In the genomic region with DNA sequence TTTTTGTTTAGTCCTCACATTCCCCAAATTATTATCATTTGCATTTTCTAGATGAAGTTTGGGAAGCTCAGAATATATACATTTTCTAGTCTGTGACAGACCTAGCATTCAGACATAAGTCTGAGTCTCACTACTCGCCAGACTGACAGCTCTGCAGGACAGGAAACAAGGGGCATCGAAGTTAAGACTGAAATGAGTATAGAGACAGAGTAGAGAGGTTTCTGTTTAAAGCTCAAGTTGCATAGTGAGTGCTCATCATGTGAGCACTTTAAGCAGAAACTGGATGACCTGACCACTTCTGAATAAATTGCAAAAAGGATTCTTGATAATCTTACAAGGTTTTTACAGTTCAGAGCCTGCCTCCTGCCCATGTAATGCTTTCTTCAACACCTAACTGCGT, we compare ENCODE assay signal across 8 cellular contexts. TPM values are rescaled to one million over a fixed set of nuclear protein-coding genes. Genes with fewer than 3 reads are reported as not detected.
DNase-seq lines count a peak whose midpoint lies in the region; ATAC-seq and TF ChIP-seq lines count a peak whose summit lies in the region.

No MANE protein-coding gene starts in this region.

- H3K27ac ChIP-seq in WERI-Rb-1 (peak overlapping the region; percentile 9; the same call in 1 of the 2 replicates), hepatocyte (peak overlapping the region; percentile 99)

- TF ChIP-seq CTCF in AG09309 (IDR thresholded peaks at IDR 0.05; ENCODE audit: control insufficient read depth, insufficient read depth, low read depth, low read length, missing control alignments), result no peak
- TF ChIP-seq CTCF in WERI-Rb-1 (IDR thresholded peaks at IDR 0.05; ENCODE audit: low read depth, low read length), result no peak
- no peak for TF ChIP-seq CTCF in hepatocyte (IDR thresholded peaks at IDR 0.05; ENCODE audit: poor library complexity)

- H3K9me3 ChIP-seq in WERI-Rb-1 (ENCODE audit: severe bottlenecking) (no peaks in the 10 kb centered on the region), hepatocyte (ENCODE audit: low read depth) (no peaks in the 10 kb centered on the region)

- peak overlapping the region; percentile 96 for H3K4me3 Mint-ChIP-seq in stimulated activated memory B cell treated with anti-CD40 and anti-IgM and Interleukin-4, amounts not matched to agents 10 μg/mL and 1 μg/mL and 100 μg/mL, for 72 hours

- peak overlapping the region; percentile 100 for H3K27ac Mint-ChIP-seq in stimulated activated memory B cell treated with anti-CD40 and anti-IgM and Interleukin-4, amounts not matched to agents 10 μg/mL and 1 μg/mL and 100 μg/mL, for 72 hours

- H4K20me1 ChIP-seq in hepatocyte (ENCODE audit: insufficient read depth, poor library complexity, severe bottlenecking), result peaks cover 20% of the 10 kb centered on the region

- H3K4me3 ChIP-seq in AG09309 (ENCODE audit: control insufficient read depth, low read depth, low read length) (peak overlapping the region; percentile 100), WERI-Rb-1 (ENCODE audit: low read depth, low read length) (peak overlapping the region; percentile 78), hepatocyte (peak overlapping the region; percentile 79)

- H2AFZ ChIP-seq in hepatocyte, result peak overlapping the region; percentile 73

- DNase-seq in AG09309 (ENCODE audit: low read depth) (no peak), WERI-Rb-1 (no peak), hepatocyte (ENCODE audit: low spot score) (no peak), SKM-1 treated with dmso at 0.1 percent for 144 hours (lab: John Stamatoyannopoulos, UW; ENCODE audit: unreplicated experiment) (no peak), NCI-H187 (lab: John Stamatoyannopoulos, UW) (no peak)

- peaks cover 2% of the 10 kb centered on the region for H3K36me3 ChIP-seq in WERI-Rb-1
- no peaks in the 10 kb centered on the region for H3K36me3 ChIP-seq in hepatocyte (replicated peaks; ENCODE audit: insufficient read depth, low read depth)

- no peaks in the 10 kb centered on the region for H3K9me2 ChIP-seq in hepatocyte (replicated peaks; ENCODE audit: insufficient read depth)

- 19% methylated on average over 3 of the region's 3 CpGs for WGBS in hepatocyte (ENCODE audit: low lambda C conversion rate, missing lambda C conversion rate)

- H3K9me3 Mint-ChIP-seq in stimulated activated memory B cell treated with anti-CD40 and anti-IgM and Interleukin-4, amounts not matched to agents 10 μg/mL and 1 μg/mL and 100 μg/mL, for 72 hours, result no peaks in the 10 kb centered on the region

- H3K4me2 ChIP-seq in hepatocyte, result peak overlapping the region; percentile 77

- peaks cover 16% of the 10 kb centered on the region for H3K4me1 ChIP-seq in hepatocyte (ENCODE audit: insufficient read depth)

- peaks cover 57% of the 10 kb centered on the region for H3K4me1 Mint-ChIP-seq in stimulated activated memory B cell treated with anti-CD40 and anti-IgM and Interleukin-4, amounts not matched to agents 10 μg/mL and 1 μg/mL and 100 μg/mL, for 72 hours

- peaks cover 87% of the 10 kb centered on the region for H3K79me2 ChIP-seq in hepatocyte

- ATAC-seq in GM18867 (IDR thresholded peaks at IDR 0.05; ENCODE audit: unreplicated experiment) (peak; percentile 53), HG03139 (IDR thresholded peaks at IDR 0.05; ENCODE audit: unreplicated experiment) (peak; percentile 34)
- peak; percentile 68 for ATAC-seq in stimulated activated memory B cell treated with anti-CD40 and anti-IgM and Interleukin-4, amounts not matched to agents 10 μg/mL and 1 μg/mL and 100 μg/mL, for 72 hours

- no peaks in the 10 kb centered on the region for H3K27me3 ChIP-seq in WERI-Rb-1 (ENCODE audit: insufficient read depth, low read depth, severe bottlenecking)
- no peaks in the 10 kb centered on the region for H3K27me3 ChIP-seq in hepatocyte

- H3K27me3 Mint-ChIP-seq in stimulated activated memory B cell treated with anti-CD40 and anti-IgM and Interleukin-4, amounts not matched to agents 10 μg/mL and 1 μg/mL and 100 μg/mL, for 72 hours, result no peaks in the 10 kb centered on the region

- H3K36me3 Mint-ChIP-seq in stimulated activated memory B cell treated with anti-CD40 and anti-IgM and Interleukin-4, amounts not matched to agents 10 μg/mL and 1 μg/mL and 100 μg/mL, for 72 hours, result no peaks in the 10 kb centered on the region

RNA-seq across cellular contexts. Expression of a gene that starts 1.1 kb away (rescaled TPM):
- total RNA-seq in hepatocyte, result 131 and 137 TPM in 2 replicates
- polyA plus RNA-seq in hepatocyte, result 108 and 133 TPM in 2 replicates

RNA-seq across cellular contexts. Expression of a gene that starts 1.4 kb away (rescaled TPM):
- total RNA-seq in hepatocyte, result 149 and 155 TPM in 2 replicates
- 122 and 125 TPM in 2 replicates for polyA plus RNA-seq in hepatocyte
